27 cellular contexts compared by ENCODE assay signal in genomic region chr1:3498246-3498930, GRCh38. TPM values are rescaled to one million over a fixed set of nuclear protein-coding genes. Genes with fewer than 3 reads are reported as not detected.
"Had no signal": no experiment of that assay in that cellular context is flagged by ENCODE, and none has a peak within 500 bp of the region (broad histone marks: within the 10 kb centered on the region; RNA-seq: fewer than 3 reads in every experiment).

No MANE protein-coding gene starts in this region.

- ATAC-seq: effector memory CD8-positive, alpha-beta T cell; esophagus mucosa; gastrocnemius medialis; heart right ventricle; left cardiac atrium; left lung; left ventricle myocardium superior; lower lobe of right lung; mucosa of descending colon had no signal

- H3K9me3 Mint-ChIP-seq: dendritic cell treated with granulocyte-macrophage colony-stimulating factor and Interleukin-4, amounts not matched to agents 40 ng/mL and 50 ng/mL, for 4 days; effector memory CD8-positive, alpha-beta T cell; endodermal cell; mesothelial cell of epicardium; naive B cell had no signal

- FAIRE-seq: endometrium, islet of Langerhans, keratinocyte had no signal

- H3K4me3 ChIP-seq: colonic mucosa, esophagus squamous epithelium, gastrocnemius medialis, heart right ventricle, left lung, lower lobe of right lung, mucosa of descending colon had no signal

- H3K27me3 ChIP-seq: colonic mucosa, esophagus squamous epithelium, gastrocnemius medialis, heart right ventricle, left lung had no signal

- H3K27ac Mint-ChIP-seq: dendritic cell treated with granulocyte-macrophage colony-stimulating factor and Interleukin-4, amounts not matched to agents 40 ng/mL and 50 ng/mL, for 4 days; effector memory CD8-positive, alpha-beta T cell; endodermal cell; mesothelial cell of epicardium; naive B cell had no signal

- H3K9me3 ChIP-seq: colonic mucosa, esophagus squamous epithelium, gastrocnemius medialis, heart right ventricle, left lung, lower lobe of right lung, mucosa of descending colon had no signal

- H3K4me1 ChIP-seq: colonic mucosa, heart right ventricle, left lung, lower lobe of right lung had no signal

- H3K27ac ChIP-seq: colonic mucosa, epithelial cell of prostate, esophagus squamous epithelium, gastrocnemius medialis, heart right ventricle, left lung, lower lobe of right lung had no signal

- H3K36me3 Mint-ChIP-seq: mesothelial cell of epicardium, naive B cell had no signal

- H3K36me3 ChIP-seq: colonic mucosa, gastrocnemius medialis, heart right ventricle had no signal

- DNase-seq: colonic mucosa; cortex of kidney; effector CD8-positive, alpha-beta T cell; effector memory CD8-positive, alpha-beta T cell; endodermal cell; erythroblast; esophagus squamous epithelium; foreskin fibroblast; foreskin melanocyte; gastrocnemius medialis; heart right ventricle; hippocampal formation; left cardiac atrium; left lung; left ventricle myocardium superior; lower lobe of right lung; mesenchymal stem cell; mucosa of descending colon; naive B cell had no signal

RNA-seq across cellular contexts. Expression of gene ARHGEF16, which starts 43.9 kb away (rescaled TPM):
- total RNA-seq: myocyte had no signal
